In the genomic region with DNA sequence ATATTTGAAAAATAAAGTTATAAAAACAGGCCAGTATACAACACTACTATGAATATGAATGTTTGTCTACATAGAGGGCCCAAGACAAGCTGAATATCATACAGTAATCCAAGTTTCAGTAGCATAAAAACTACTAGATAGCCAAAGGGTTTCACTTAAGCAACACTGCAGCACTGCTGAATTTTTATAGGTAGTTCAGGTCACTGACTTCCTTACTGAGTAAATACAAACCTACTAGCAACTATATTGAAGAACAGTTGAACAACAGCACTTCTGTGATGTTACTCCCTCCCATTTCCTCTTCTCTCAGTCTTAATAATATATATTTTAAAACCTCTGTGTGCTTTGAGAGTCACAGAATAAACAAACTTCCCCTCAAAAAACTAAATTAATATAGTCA, we compare ENCODE assay signal across 11 cellular contexts. TPM values are rescaled to one million over a fixed set of nuclear protein-coding genes. Genes with fewer than 3 reads are reported as not detected.
DNase-seq lines count a peak whose midpoint lies in the region; ATAC-seq and TF ChIP-seq lines count a peak whose summit lies in the region.
"Had no signal": no experiment of that assay in that cellular context is flagged by ENCODE, and none has a peak within 500 bp of the region (broad histone marks: within the 10 kb centered on the region; RNA-seq: fewer than 3 reads in every experiment).

No MANE protein-coding gene starts in this region.

- H3K4me3 ChIP-seq in left ventricle myocardium inferior (peak overlapping the region; percentile 27), heart left ventricle (peak overlapping the region in 2 of 12 donors; percentile 27 to 39), coronary artery (peak overlapping the region; percentile 60)
- H3K4me3 ChIP-seq: A549 had no signal

- peaks cover 35% of the 10 kb centered on the region for H3K36me3 Mint-ChIP-seq in activated CD4-positive, alpha-beta T cell treated with anti-CD3 and anti-CD28 coated beads, Interleukin-2, amount 10 ng/mL, durations not matched to agents 7 days and 5 days (ENCODE audit: low read depth)

- POLR2A ChIA-PET in activated CD4-positive, alpha-beta T cell treated with anti-CD3 and anti-CD28 coated beads, Interleukin-2, amount 10 ng/mL, durations not matched to agents 7 days and 5 days (lab: Charles Lee), result no interaction called here

- H3K9me3 ChIP-seq in left ventricle myocardium inferior (replicated peaks) (no peaks in the 10 kb centered on the region), heart left ventricle (no peaks in the 10 kb centered on the region)
- H3K9me3 ChIP-seq: A549 had no signal

- H3K4me1 ChIP-seq in left ventricle myocardium inferior, result peaks cover 31% of the 10 kb centered on the region
- H3K4me1 ChIP-seq in heart left ventricle, result peaks cover 0 to 48% (median 5%) of the 10 kb centered on the region in 12 donors
- H3K4me1 ChIP-seq: A549 had no signal

- no peak overlapping the region for H3K27ac Mint-ChIP-seq in activated CD4-positive, alpha-beta T cell treated with anti-CD3 and anti-CD28 coated beads, Interleukin-2, amount 10 ng/mL, durations not matched to agents 7 days and 5 days
- H3K27ac Mint-ChIP-seq: endodermal cell; T-helper 1 cell treated with Interleukin-12 subunit alpha and Interleukin-12 subunit beta and Interleukin-4 antibody, amounts not matched to agents 30 μg/mL and 1 μg/mL, for 36 hours had no signal

- H3K4me3 Mint-ChIP-seq in activated CD4-positive, alpha-beta T cell treated with anti-CD3 and anti-CD28 coated beads, Interleukin-2, amount 10 ng/mL, durations not matched to agents 7 days and 5 days, result no peak overlapping the region
- H3K4me3 Mint-ChIP-seq: endodermal cell; T-helper 1 cell treated with Interleukin-12 subunit alpha and Interleukin-12 subunit beta and Interleukin-4 antibody, amounts not matched to agents 30 μg/mL and 1 μg/mL, for 36 hours had no signal

- no peak for TF ChIP-seq POLR2A in heart left ventricle (IDR thresholded peaks at IDR 0.05)

- H3K27ac ChIP-seq in left ventricle myocardium inferior (replicated peaks), result peak overlapping the region; percentile 22
- H3K27ac ChIP-seq in heart left ventricle, result peak overlapping the region in 3 of 12 donors; percentile 2 to 77 (median 33)
- H3K27ac ChIP-seq in coronary artery, result peak overlapping the region in 1 of 2 donors; percentile 50
- H3K27ac ChIP-seq: A549 had no signal

- ATAC-seq in heart left ventricle (no peak), HG03175 (IDR thresholded peaks at IDR 0.05; ENCODE audit: unreplicated experiment) (peak; percentile 53)
- ATAC-seq: A549 had no signal

- no peak for DNase-seq in left ventricle myocardium inferior
- no peak for DNase-seq in heart left ventricle
- DNase-seq in coronary artery (ENCODE audit: low spot score), result no peak
- DNase-seq in activated CD4-positive, alpha-beta T cell treated with anti-CD3 and anti-CD28 coated beads, Interleukin-2, amount 10 ng/mL, durations not matched to agents 7 days and 5 days, result no peak
- DNase-seq in iPS-NIHi7 (ENCODE audit: extremely low spot score), result no peak
- no peak for DNase-seq in H4 (ENCODE audit: low spot score)
- no peak for DNase-seq in NCI-H1092 (lab: John Stamatoyannopoulos, UW)
- DNase-seq: endodermal cell had no signal

- no peaks in the 10 kb centered on the region for H3K27me3 Mint-ChIP-seq in activated CD4-positive, alpha-beta T cell treated with anti-CD3 and anti-CD28 coated beads, Interleukin-2, amount 10 ng/mL, durations not matched to agents 7 days and 5 days

- H3K4me1 Mint-ChIP-seq in activated CD4-positive, alpha-beta T cell treated with anti-CD3 and anti-CD28 coated beads, Interleukin-2, amount 10 ng/mL, durations not matched to agents 7 days and 5 days, result peaks cover 35% of the 10 kb centered on the region
- H3K4me1 Mint-ChIP-seq: endodermal cell had no signal

- no peak for TF ChIP-seq CTCF in left ventricle myocardium inferior (IDR thresholded peaks at IDR 0.05; ENCODE audit: borderline replicate concordance)
- no peak for TF ChIP-seq CTCF in heart left ventricle (IDR thresholded peaks at IDR 0.05)
- TF ChIP-seq CTCF in coronary artery (IDR thresholded peaks at IDR 0.05), result no peak

- peaks cover 11% of the 10 kb centered on the region for H3K36me3 ChIP-seq in left ventricle myocardium inferior
- peaks cover 0 to 32% (median 16%) of the 10 kb centered on the region in 9 donors for H3K36me3 ChIP-seq in heart left ventricle

- intact Hi-C loops in left ventricle myocardium inferior (cut with micrococcal nuclease), result no loop called here
- intact Hi-C loops in heart left ventricle (cut with DNase I), result loop anchor here in 3 of 10 donors (5.0 to 10.0 kb wide), 3 partner anchors 223 to 236 kb away; a partner anchor contains a TSS

- H3K9me3 Mint-ChIP-seq in activated CD4-positive, alpha-beta T cell treated with anti-CD3 and anti-CD28 coated beads, Interleukin-2, amount 10 ng/mL, durations not matched to agents 7 days and 5 days, result no peaks in the 10 kb centered on the region
- H3K9me3 Mint-ChIP-seq: endodermal cell; T-helper 1 cell treated with Interleukin-12 subunit alpha and Interleukin-12 subunit beta and Interleukin-4 antibody, amounts not matched to agents 30 μg/mL and 1 μg/mL, for 36 hours had no signal

- CTCF ChIA-PET in activated CD4-positive, alpha-beta T cell treated with anti-CD3 and anti-CD28 coated beads, Interleukin-2, amount 10 ng/mL, durations not matched to agents 7 days and 5 days (lab: Charles Lee), result interaction anchor here (0.8 to 5.1 kb wide), 2 partner anchors 8 to 15 kb away, joined by 3 to 25 read pairs; no protein-coding TSS in a partner anchor

- H3K27me3 ChIP-seq in left ventricle myocardium inferior (ENCODE audit: low read depth) (no peaks in the 10 kb centered on the region), heart left ventricle (no peaks in the 10 kb centered on the region)

RNA-seq across cellular contexts. Expression of a gene that starts 42.7 kb away (rescaled TPM):
- total RNA-seq in left ventricle myocardium inferior (20.8 TPM), heart left ventricle (10 to 100 TPM; 12.7 to 31.3 (median 23.3) TPM)
- polyA plus RNA-seq in heart left ventricle, result 1 to 10 TPM; 3.4 to 9.0 TPM
- total RNA-seq in activated CD4-positive, alpha-beta T cell treated with anti-CD3 and anti-CD28 coated beads, Interleukin-2, amount 10 ng/mL, durations not matched to agents 7 days and 5 days, result 10 to 100 TPM; 35.3 to 46.9 TPM
- 16.5 and 17.2 TPM in 2 replicates for total RNA-seq in H4 (2014; rRNA removed; shearing (Covaris generic))
